24 cellular contexts compared by ENCODE assay signal in genomic region chr7:17325364-17325763, GRCh38. TPM values are rescaled to one million over a fixed set of nuclear protein-coding genes. Genes with fewer than 3 reads are reported as not detected.
A peak's percentile ranks its signal among the peaks of the same experiment; 100 is the strongest.
DNase-seq lines count a peak whose midpoint lies in the region; ATAC-seq and TF ChIP-seq lines count a peak whose summit lies in the region.
"Had no signal": no experiment of that assay in that cellular context is flagged by ENCODE, and none has a peak within 500 bp of the region (broad histone marks: within the 10 kb centered on the region; RNA-seq: fewer than 3 reads in every experiment).

No MANE protein-coding gene starts in this region.

- no peak for ATAC-seq in WTC11
- ATAC-seq: activated CD8-positive, alpha-beta memory T cell treated with anti-CD3 and anti-CD28 coated beads, Interleukin-2, amount 10 ng/mL, durations not matched to agents 7 days and 5 days; gastroesophageal sphincter; left lobe of liver; psoas muscle; stimulated activated naive B cell treated with anti-CD40 and anti-IgM and Interleukin-4, amounts not matched to agents 10 μg/mL and 1 μg/mL and 100 μg/mL, for 72 hours had no signal

- no peaks in the 10 kb centered on the region for H3K27me3 Mint-ChIP-seq in MCF 10A (ENCODE audit: insufficient read depth, unreplicated experiment)
- no peaks in the 10 kb centered on the region for H3K27me3 Mint-ChIP-seq in WTC11 (ENCODE audit: low read depth)
- H3K27me3 Mint-ChIP-seq: activated CD8-positive, alpha-beta memory T cell treated with anti-CD3 and anti-CD28 coated beads, Interleukin-2, amount 10 ng/mL, durations not matched to agents 7 days and 5 days; CD4-positive, alpha-beta memory T cell; IgD-negative memory B cell; stimulated activated naive B cell treated with anti-CD40 and anti-IgM and Interleukin-4, amounts not matched to agents 10 μg/mL and 1 μg/mL and 100 μg/mL, for 72 hours had no signal

- CTCF ChIA-PET in MCF 10A (lab: Yijun Ruan, JAX) (no interaction called here), WTC11 (lab: Charles Lee) (no interaction called here)

- in situ Hi-C loops in ACHN (cut with HindIII; ENCODE audit: low pct_ligation_motif_present, low pct_unique_long_range_greater_than_20kb, low sequenced_read_pairs) = no loop called here

- intact Hi-C loops in MCF 10A (cut with micrococcal nuclease) = no loop called here

- H3K27me3 ChIP-seq in kidney epithelial cell (ENCODE audit: control insufficient read depth, insufficient read depth, low read length) = no peaks in the 10 kb centered on the region
- H3K27me3 ChIP-seq: brain microvascular endothelial cell, gastroesophageal sphincter, testis had no signal

- DNase-seq in ACHN = peak; percentile 80
- peak; percentile 57 for DNase-seq in HCEC 1CT
- DNase-seq in MCF 10A (ENCODE audit: unreplicated experiment) = no peak
- DNase-seq in kidney epithelial cell (ENCODE audit: low read depth) = peak; percentile 26
- no peak for DNase-seq in C1 segment of cervical spinal cord (lab: John Stamatoyannopoulos, UW)
- DNase-seq in central memory CD4-positive, alpha-beta T cell = no peak
- DNase-seq in WTC11 (ENCODE audit: low spot score) = no peak
- no peak for DNase-seq in effector CD8-positive, alpha-beta T cell (lab: John Stamatoyannopoulos, UW)
- DNase-seq: activated CD4-positive, alpha-beta T cell treated with anti-CD3 and anti-CD28 coated beads for 4 hours; activated CD8-positive, alpha-beta memory T cell treated with anti-CD3 and anti-CD28 coated beads, Interleukin-2, amount 10 ng/mL, durations not matched to agents 7 days and 5 days; brain microvascular endothelial cell; CD4-positive, alpha-beta memory T cell; DMS79 treated with DMSO at 0.1 percent for 48 hours; NCI-H1436; NCI-H69; psoas muscle; Right ventricle myocardium superior; stimulated activated CD4-positive, alpha-beta T cell treated with anti-CD3 and anti-CD28 coated beads, Interleukin-1b, Interleukin-23, amount 100 ng/mL, for 48 hours; stimulated activated naive B cell treated with anti-CD40 and anti-IgM and Interleukin-4, amounts not matched to agents 10 μg/mL and 1 μg/mL and 100 μg/mL, for 72 hours; testis had no signal

- H3K27ac Mint-ChIP-seq in MCF 10A (ENCODE audit: low read depth, unreplicated experiment) (peak overlapping the region; percentile 80), WTC11 (no peak overlapping the region)
- H3K27ac Mint-ChIP-seq: activated CD8-positive, alpha-beta memory T cell treated with anti-CD3 and anti-CD28 coated beads, Interleukin-2, amount 10 ng/mL, durations not matched to agents 7 days and 5 days; activated T-helper 2 cell treated with anti-CD3 and anti-CD28 coated beads, Interferon-gamma antibody, Interleukin-2, Interleukin-4, amounts not matched to agents 10 μg/mL and 5 μg/mL and 100 μg/mL, durations not matched to agents 14 hours and 24 hours and 36 hours; IgD-negative memory B cell; stimulated activated naive B cell treated with anti-CD40 and anti-IgM and Interleukin-4, amounts not matched to agents 10 μg/mL and 1 μg/mL and 100 μg/mL, for 72 hours had no signal

- peaks cover 46% of the 10 kb centered on the region for H3K36me3 Mint-ChIP-seq in MCF 10A (ENCODE audit: insufficient read depth, unreplicated experiment)
- 0 out of 2 replicates have a peak, but pooled peaks cover 3% of the 10 kb centered on the region for H3K36me3 Mint-ChIP-seq in WTC11

- no peak overlapping the region for H3K4me3 Mint-ChIP-seq in MCF 10A (ENCODE audit: unreplicated experiment)
- no peak overlapping the region for H3K4me3 Mint-ChIP-seq in WTC11
- H3K4me3 Mint-ChIP-seq: activated CD8-positive, alpha-beta memory T cell treated with anti-CD3 and anti-CD28 coated beads, Interleukin-2, amount 10 ng/mL, durations not matched to agents 7 days and 5 days; CD4-positive, alpha-beta memory T cell; IgD-negative memory B cell; stimulated activated naive B cell treated with anti-CD40 and anti-IgM and Interleukin-4, amounts not matched to agents 10 μg/mL and 1 μg/mL and 100 μg/mL, for 72 hours had no signal

- no peak overlapping the region for H3K4me3 ChIP-seq in kidney epithelial cell (ENCODE audit: low read depth, low read length)
- H3K4me3 ChIP-seq: gastroesophageal sphincter, psoas muscle, testis had no signal

- TF ChIP-seq CTCF in MCF 10A (IDR thresholded peaks at IDR 0.05; ENCODE audit: unreplicated experiment) = no peak
- no peak for TF ChIP-seq CTCF in kidney epithelial cell (IDR thresholded peaks at IDR 0.05; ENCODE audit: insufficient read depth, low read length, poor library complexity, severe bottlenecking)
- no peak for TF ChIP-seq CTCF in WTC11 (IDR thresholded peaks at IDR 0.05)

- POLR2A ChIA-PET in MCF 10A (lab: Yijun Ruan, JAX) = interaction anchor here (0.6 to 0.7 kb wide), 2 partner anchors 348 to 366 kb away, joined by 3 read pairs; no protein-coding TSS in a partner anchor
- POLR2A ChIA-PET in WTC11 (lab: Charles Lee) = no interaction called here

- H3K9me3 Mint-ChIP-seq in MCF 10A (ENCODE audit: unreplicated experiment) (no peaks in the 10 kb centered on the region), WTC11 (no peaks in the 10 kb centered on the region)
- H3K9me3 Mint-ChIP-seq: activated T-helper 2 cell treated with anti-CD3 and anti-CD28 coated beads, Interferon-gamma antibody, Interleukin-2, Interleukin-4, amounts not matched to agents 10 μg/mL and 5 μg/mL and 100 μg/mL, durations not matched to agents 14 hours and 24 hours and 36 hours; CD4-positive, alpha-beta memory T cell; IgD-negative memory B cell; stimulated activated naive B cell treated with anti-CD40 and anti-IgM and Interleukin-4, amounts not matched to agents 10 μg/mL and 1 μg/mL and 100 μg/mL, for 72 hours had no signal

- TSS peak; percentile 1 for BruUV-seq in MCF 10A (replicated peaks; lab: Mats Ljungman, UMichigan)

- H3K4me1 Mint-ChIP-seq in MCF 10A (ENCODE audit: insufficient read depth, unreplicated experiment) (peaks cover 15% of the 10 kb centered on the region), WTC11 (peaks cover 4% of the 10 kb centered on the region)
- H3K4me1 Mint-ChIP-seq: activated CD8-positive, alpha-beta memory T cell treated with anti-CD3 and anti-CD28 coated beads, Interleukin-2, amount 10 ng/mL, durations not matched to agents 7 days and 5 days; stimulated activated naive B cell treated with anti-CD40 and anti-IgM and Interleukin-4, amounts not matched to agents 10 μg/mL and 1 μg/mL and 100 μg/mL, for 72 hours had no signal

- H3K36me3 ChIP-seq in kidney epithelial cell (ENCODE audit: control insufficient read depth, insufficient read depth, low read length) = no peaks in the 10 kb centered on the region

TF ChIP-seq in WTC11, 78 proteins besides CTCF, POLR2A, EP300 and RAD21:
- TF ChIP-seq USF2 (CRISPR knock-in tag; IDR thresholded peaks at IDR 0.05) (no peak), CDX4 (CRISPR knock-in tag; IDR thresholded peaks at IDR 0.05; ENCODE audit: borderline replicate concordance) (no peak), PRDM15 (CRISPR knock-in tag; IDR thresholded peaks at IDR 0.05) (no peak), NFATC4 (CRISPR knock-in tag; IDR thresholded peaks at IDR 0.05) (no peak)

RNA-seq across cellular contexts. Expression of gene AHR, which starts 26.9 kb away (rescaled TPM):
- 99.1 and 100 TPM in 2 replicates for total RNA-seq in MCF 10A (2022)
- total RNA-seq in kidney epithelial cell = 29.0 and 41.8 TPM in 2 replicates
- total RNA-seq in WTC11 (2021) = 5.8 to 9.8 TPM (median 7.1 TPM) in 3 replicates

Comparison
In these comparisons a context has a peak if more than half of its experiments do, and no peak if none do; other contexts are left out.
1. DNase-seq: peak in ACHN (single experiment), HCEC 1CT (single experiment) and kidney epithelial cell (single experiment); none in MCF 10A (single experiment), C1 segment of cervical spinal cord (0 of 14), central memory CD4-positive, alpha-beta T cell (single experiment), WTC11 (single experiment) and effector CD8-positive, alpha-beta T cell (single experiment).